ENCODE assay signal across 15 cellular contexts in the genomic region with DNA sequence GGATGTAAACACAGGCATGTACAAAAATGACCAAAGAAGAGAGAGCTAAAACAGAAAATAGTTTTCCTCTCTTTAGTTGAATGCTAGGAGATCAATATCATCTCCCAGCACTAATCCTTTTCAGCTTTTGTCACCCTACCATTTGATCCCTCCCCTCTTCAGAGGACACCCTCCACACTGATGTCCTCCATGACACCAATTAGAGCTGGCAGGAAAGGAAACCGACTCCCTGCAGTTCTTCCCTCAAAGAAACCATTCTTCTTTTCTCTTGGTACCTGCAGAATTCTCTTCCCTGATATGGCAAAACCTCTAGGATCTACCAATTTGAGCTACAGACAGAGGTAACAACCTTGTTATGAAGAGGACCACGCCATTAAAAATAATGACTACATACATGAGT. TPM values are rescaled to one million over a fixed set of nuclear protein-coding genes. Genes with fewer than 3 reads are reported as not detected.
DNase-seq lines count a peak whose midpoint lies in the region; ATAC-seq and TF ChIP-seq lines count a peak whose summit lies in the region.
"Had no signal": no experiment of that assay in that cellular context is flagged by ENCODE, and none has a peak within 500 bp of the region (broad histone marks: within the 10 kb centered on the region; RNA-seq: fewer than 3 reads in every experiment).

No MANE protein-coding gene starts in this region.

- H3K9me3 Mint-ChIP-seq in brain: no peaks in the 10 kb centered on the region
- H3K9me3 Mint-ChIP-seq in activated T-cell treated with anti-CD3 and anti-CD28 coated beads, Interleukin-2, amount 50 U/mL, for 72 hours: no peaks in the 10 kb centered on the region
- H3K9me3 Mint-ChIP-seq: CD14-positive monocyte; CD8-positive, alpha-beta T cell had no signal

- H3K56ac ChIP-seq in mesendoderm (ENCODE audit: low read length): no peak overlapping the region

- H2BK120ac ChIP-seq in mesendoderm (ENCODE audit: low read depth, low read length): no peak overlapping the region

- H3K4ac ChIP-seq in mesendoderm (ENCODE audit: low read depth, low read length): no peak overlapping the region

- ATAC-seq in GM18909 (IDR thresholded peaks at IDR 0.05; ENCODE audit: poor library complexity, unreplicated experiment) (no peak), GM19324 (IDR thresholded peaks at IDR 0.05; ENCODE audit: low FRiP score, unreplicated experiment) (no peak)
- ATAC-seq in activated T-cell treated with anti-CD3 and anti-CD28 coated beads, Interleukin-2, amount 50 U/mL, for 72 hours (replicated peaks in 1 of 2): no peak
- ATAC-seq: A549; CD8-positive, alpha-beta T cell had no signal

- peak overlapping the region; percentile 42 to 82 (median 48) for H3K4me3 Mint-ChIP-seq in brain
- no peak overlapping the region for H3K4me3 Mint-ChIP-seq in activated T-cell treated with anti-CD3 and anti-CD28 coated beads, Interleukin-2, amount 50 U/mL, for 72 hours
- H3K4me3 Mint-ChIP-seq: CD8-positive, alpha-beta T cell; HFFc6 had no signal

- H3K18ac ChIP-seq in mesendoderm (ENCODE audit: low read length): no peak overlapping the region

- peak overlapping the region; percentile 13 to 85 (median 64) for H3K27ac Mint-ChIP-seq in brain
- H3K27ac Mint-ChIP-seq in activated T-cell treated with anti-CD3 and anti-CD28 coated beads, Interleukin-2, amount 50 U/mL, for 72 hours: no peak overlapping the region
- H3K27ac Mint-ChIP-seq: CD14-positive monocyte; CD8-positive, alpha-beta T cell; HFFc6 had no signal

- no peak overlapping the region for H2BK5ac ChIP-seq in mesendoderm (ENCODE audit: low read length)

- H4K5ac ChIP-seq in mesendoderm (ENCODE audit: low read length): no peak overlapping the region

- WGBS in mesendoderm (ENCODE audit: extremely low coverage, insufficient coverage, low lambda C conversion rate): no CpG with 5 or more reads among the region's 2 CpGs

- H4K8ac ChIP-seq in mesendoderm (ENCODE audit: low read depth, low read length): no peak overlapping the region

- H3K4me1 Mint-ChIP-seq in brain: peaks cover 43% of the 10 kb centered on the region
- H3K4me1 Mint-ChIP-seq in activated T-cell treated with anti-CD3 and anti-CD28 coated beads, Interleukin-2, amount 50 U/mL, for 72 hours (ENCODE audit: low read depth): peaks cover 5% of the 10 kb centered on the region

- H3K36me3 ChIP-seq in H7 (replicated peaks; ENCODE audit: control insufficient read depth, insufficient read depth, low read length): no peaks in the 10 kb centered on the region
- H3K36me3 ChIP-seq in mesendoderm (ENCODE audit: control insufficient read depth, insufficient read depth, low read length): no peaks in the 10 kb centered on the region
- H3K36me3 ChIP-seq: BE2C, HAP-1 had no signal

- no peak overlapping the region for H2AK5ac ChIP-seq in mesendoderm (ENCODE audit: low read length)

- TF ChIP-seq CTCF in brain (conservative IDR thresholded peaks at IDR 0.05): no peak

- H3K27me3 Mint-ChIP-seq in brain: peaks cover 8% of the 10 kb centered on the region
- peaks cover 34% of the 10 kb centered on the region for H3K27me3 Mint-ChIP-seq in activated T-cell treated with anti-CD3 and anti-CD28 coated beads, Interleukin-2, amount 50 U/mL, for 72 hours (ENCODE audit: low read depth)

- no peak overlapping the region for H3K27ac ChIP-seq in mesendoderm (ENCODE audit: low read depth, low read length)
- H3K27ac ChIP-seq: A549 had no signal

- H2BK15ac ChIP-seq in mesendoderm (replicated peaks; ENCODE audit: low read depth): no peak overlapping the region

- H3K79me1 ChIP-seq in mesendoderm (ENCODE audit: low read length): peaks cover 5% of the 10 kb centered on the region

- H3K4me3 ChIP-seq in H7 (ENCODE audit: insufficient read depth, low read depth, low read length) (no peak overlapping the region), mesendoderm (ENCODE audit: low read length) (no peak overlapping the region)
- H3K4me3 ChIP-seq: A549, HAP-1 had no signal

- peaks cover 4% of the 10 kb centered on the region for H3K4me1 ChIP-seq in mesendoderm (ENCODE audit: control insufficient read depth, low read depth, low read length)
- H3K4me1 ChIP-seq: A549, BE2C had no signal

- H3K27me3 ChIP-seq in H7 (ENCODE audit: control insufficient read depth, insufficient read depth, low read length) (no peaks in the 10 kb centered on the region), mesendoderm (ENCODE audit: insufficient read depth, low read length, poor library complexity) (no peaks in the 10 kb centered on the region)
- H3K27me3 ChIP-seq: BE2C had no signal

- DNase-seq in H7: peak; percentile 40
- peak; percentile 75 for DNase-seq in mesendoderm
- DNase-seq in activated T-cell treated with anti-CD3 and anti-CD28 coated beads, Interleukin-2, amount 50 U/mL, for 72 hours: no peak
- no peak for DNase-seq in HuH-7.5 (ENCODE audit: low spot score)
- DNase-seq: BE2C; CD8-positive, alpha-beta T cell; DMS 273 treated with DMSO at 0.1 percent for 48 hours; GOT3; HFFc6 had no signal

- no peak overlapping the region for H3K23ac ChIP-seq in mesendoderm (ENCODE audit: low read length)

- no peak overlapping the region for H3K9ac ChIP-seq in mesendoderm (ENCODE audit: low read length)

- peaks cover 13% of the 10 kb centered on the region for H3K79me2 ChIP-seq in mesendoderm (ENCODE audit: control insufficient read depth, insufficient read depth, low read length)

- H3K4me2 ChIP-seq in mesendoderm (ENCODE audit: low read length): no peak overlapping the region
- H3K4me2 ChIP-seq: A549 had no signal

- H3K36me3 Mint-ChIP-seq in brain: peaks cover 11% of the 10 kb centered on the region
- H3K36me3 Mint-ChIP-seq in activated T-cell treated with anti-CD3 and anti-CD28 coated beads, Interleukin-2, amount 50 U/mL, for 72 hours (ENCODE audit: insufficient read depth in 2 of 2): no peaks in the 10 kb centered on the region
- H3K36me3 Mint-ChIP-seq: CD8-positive, alpha-beta T cell had no signal

RNA-seq across cellular contexts. Expression of gene EPB41L3, which starts 5.3 kb away (rescaled TPM):
- total RNA-seq in H7 (2014; rRNA removed; shearing (Covaris generic)): 44.2 and 50.2 TPM in 2 replicates
- polyA plus RNA-seq in brain (ENCODE audit: insufficient read depth, low read depth, low replicate concordance): 83.1 TPM
- polyA plus RNA-seq in mesendoderm (2013, experiment 1 of 2): 26.7 TPM
- polyA plus RNA-seq in mesendoderm (2013, experiment 2 of 2): 26.2 TPM
- 1 to 10 TPM; 3.4 to 4.9 TPM for total RNA-seq in activated T-cell treated with anti-CD3 and anti-CD28 coated beads, Interleukin-2, amount 50 U/mL, for 72 hours

Comparison
In these comparisons a context has a peak if more than half of its experiments do, and no peak if none do; other contexts are left out.
1. DNase-seq: peak in H7 (single experiment) and mesendoderm (single experiment); none in activated T-cell treated with anti-CD3 and anti-CD28 coated beads, Interleukin-2, amount 50 U/mL, for 72 hours (0 of 2) and HuH-7.5 (single experiment).
2. H3K4me3 Mint-ChIP-seq: peak in brain (5 of 5); none in activated T-cell treated with anti-CD3 and anti-CD28 coated beads, Interleukin-2, amount 50 U/mL, for 72 hours (0 of 2).